6 cellular contexts compared by ENCODE assay signal in genomic region chr5:127367029-127367428, GRCh38.
"Had no signal": no experiment of that assay in that cellular context is flagged by ENCODE, and none has a peak within 500 bp of the region (broad histone marks: within the 10 kb centered on the region; RNA-seq: fewer than 3 reads in every experiment).

No MANE protein-coding gene starts in this region.

- DNase-seq: IMR-90, KBM-7, KG1 had no signal

- H3K27ac ChIP-seq: HL-60 had no signal

- H3K4me3 ChIP-seq: K562 had no signal

- ATAC-seq: HepG2, K562 had no signal
